1 cellular context compared by ENCODE assay signal in genomic region chr6:46963626-46964025, GRCh38.
TF ChIP-seq lines count a peak whose summit lies in the region.

No MANE protein-coding gene starts in this region.

TF ChIP-seq in H1, 55 proteins besides CTCF, POLR2A, EP300 and RAD21:
- TF ChIP-seq CTBP2 (IDR thresholded peaks at IDR 0.05; ENCODE audit: borderline replicate concordance, insufficient read depth, insufficient read length, low read length) (no peak), BCL11A (IDR thresholded peaks at IDR 0.05; ENCODE audit: low read depth in 2 of 2, low read length in 2 of 2) (no peak), ATF2 (IDR thresholded peaks at IDR 0.05; ENCODE audit: low read length) (no peak), GTF2F1 (IDR thresholded peaks at IDR 0.05; ENCODE audit: borderline replicate concordance, low read depth, low read length) (no peak), HDAC6 (IDR thresholded peaks at IDR 0.05; ENCODE audit: low read depth, low read length) (no peak), CHD2 (IDR thresholded peaks at IDR 0.05; ENCODE audit: low read length) (no peak), E2F6 (IDR thresholded peaks at IDR 0.05) (no peak), YY1 (IDR thresholded peaks at IDR 0.05; ENCODE audit: low read depth, low read length) (no peak), NRF1 (IDR thresholded peaks at IDR 0.05; ENCODE audit: low read depth, low read length) (no peak), TCF12 (IDR thresholded peaks at IDR 0.05; ENCODE audit: low read depth, low read length) (no peak), SAP30 (IDR thresholded peaks at IDR 0.05; ENCODE audit: insufficient read depth, insufficient replicate concordance, low read length) (no peak), TEAD4 (IDR thresholded peaks at IDR 0.05; ENCODE audit: low read depth, low read length) (no peak), ASH2L (IDR thresholded peaks at IDR 0.05; ENCODE audit: low read length) (no peak), POLR2AphosphoS5 (IDR thresholded peaks at IDR 0.05; ENCODE audit: low read depth, low read length) (no peak), USF2 (IDR thresholded peaks at IDR 0.05; ENCODE audit: low read length) (no peak), CEBPB (IDR thresholded peaks at IDR 0.05; ENCODE audit: low read depth, low read length) (no peak), ZNF274 (IDR thresholded peaks at IDR 0.05; ENCODE audit: borderline replicate concordance, extremely low read depth, low read length) (no peak), CREB1 (IDR thresholded peaks at IDR 0.05) (no peak), TAF1 (IDR thresholded peaks at IDR 0.05; ENCODE audit: low read depth, low read length) (no peak)
